Comparison of ENCODE assay signal across 19 cellular contexts in genomic region chr1:161080391-161081150, GRCh38. TPM values are rescaled to one million over a fixed set of nuclear protein-coding genes. Genes with fewer than 3 reads are reported as not detected.
A peak's percentile ranks its signal among the peaks of the same experiment; 100 is the strongest.
DNase-seq lines count a peak whose midpoint lies in the region; ATAC-seq and TF ChIP-seq lines count a peak whose summit lies in the region.
"Had no signal": no experiment of that assay in that cellular context is flagged by ENCODE, and none has a peak within 500 bp of the region (broad histone marks: within the 10 kb centered on the region; RNA-seq: fewer than 3 reads in every experiment).

No MANE protein-coding gene starts in this region.

- DNase-seq in NCI-H146 treated with DMSO at 0.1 percent for 48 hours (lab: John Stamatoyannopoulos, UW; ENCODE audit: unreplicated experiment): peak; percentile 17
- no peak for DNase-seq in NCI-H146 (lab: John Stamatoyannopoulos, UW)
- peak; percentile 44 for DNase-seq in MCF 10A (ENCODE audit: unreplicated experiment)
- DNase-seq in foreskin fibroblast: peak; percentile 45 to 70
- DNase-seq in suprapubic skin (ENCODE audit: low spot score in 2 of 2): no peak
- DNase-seq in NCI-H1105 treated with DMSO at 0.1 percent for 48 hours (lab: John Stamatoyannopoulos, UW): no peak
- no peak for DNase-seq in RKO (ENCODE audit: low spot score)
- DNase-seq: CD4-positive, alpha-beta T cell; hypothalamus; left lung; naive thymus-derived CD8-positive, alpha-beta T cell; NCI-H1048; NCI-H345; stimulated activated CD4-positive, alpha-beta T cell treated with anti-CD3 and anti-CD28 coated beads, Interleukin-2, amount 100 ng/mL, for 24 hours; WERI-Rb-1 had no signal

- no peaks in the 10 kb centered on the region for H3K27me3 ChIP-seq in suprapubic skin
- H3K27me3 ChIP-seq: tibial nerve had no signal

- H3K36me3 ChIP-seq in suprapubic skin: no peaks in the 10 kb centered on the region
- H3K36me3 ChIP-seq: left lung, tibial nerve, WERI-Rb-1 had no signal

- no peaks in the 10 kb centered on the region for H3K36me3 Mint-ChIP-seq in MCF 10A (ENCODE audit: insufficient read depth, unreplicated experiment)
- H3K36me3 Mint-ChIP-seq: naive thymus-derived CD8-positive, alpha-beta T cell had no signal

- intact Hi-C loops in MCF 10A (cut with micrococcal nuclease): loop anchor here (10.0 kb wide), 1 partner anchor 736 kb away; the partner anchor contains the start of genes COPA and NCSTN

- no peak for ATAC-seq in HG03159 (IDR thresholded peaks at IDR 0.05; ENCODE audit: unreplicated experiment)
- ATAC-seq: naive thymus-derived CD8-positive, alpha-beta T cell had no signal

- BruUV-seq in MCF 10A (replicated peaks; lab: Mats Ljungman, UMichigan): no TSS peak

- no peak overlapping the region for H3K4me3 ChIP-seq in foreskin fibroblast (ENCODE audit: low read depth in 1 of 2, low read length in 2 of 2)
- H3K4me3 ChIP-seq in suprapubic skin: no peak overlapping the region
- H3K4me3 ChIP-seq: left lung, tibial nerve had no signal

- no peaks in the 10 kb centered on the region for H3K9me3 Mint-ChIP-seq in MCF 10A (ENCODE audit: unreplicated experiment)
- H3K9me3 Mint-ChIP-seq: CD4-positive, alpha-beta T cell; naive thymus-derived CD8-positive, alpha-beta T cell had no signal

- no peak for TF ChIP-seq POLR2A in suprapubic skin (IDR thresholded peaks at IDR 0.05)

- no peak overlapping the region for H3K4me3 Mint-ChIP-seq in MCF 10A (ENCODE audit: unreplicated experiment)
- H3K4me3 Mint-ChIP-seq: CD4-positive, alpha-beta T cell had no signal

- CTCF ChIA-PET in MCF 10A (lab: Yijun Ruan, JAX): interaction anchor here (0.6 to 7.0 kb wide), 8 partner anchors 7 to 133 kb away, joined by 3 to 47 read pairs (median 3); partner anchors contain the start of gene KLHDC9

- peak overlapping the region; percentile 92 for H3K27ac ChIP-seq in suprapubic skin
- H3K27ac ChIP-seq: 22Rv1, left lung, tibial nerve, WERI-Rb-1 had no signal

- WGBS in suprapubic skin: 83% methylated on average over 7 of the region's 7 CpGs

- H3K27ac Mint-ChIP-seq in MCF 10A (ENCODE audit: low read depth, unreplicated experiment): peak overlapping the region; percentile 52
- H3K27ac Mint-ChIP-seq: CD4-positive, alpha-beta T cell had no signal

- no peaks in the 10 kb centered on the region for H3K9me3 ChIP-seq in suprapubic skin
- H3K9me3 ChIP-seq: left lung, tibial nerve had no signal

- TF ChIP-seq EP300 in suprapubic skin (IDR thresholded peaks at IDR 0.05): no peak

- no peaks in the 10 kb centered on the region for H3K27me3 Mint-ChIP-seq in MCF 10A (ENCODE audit: insufficient read depth, unreplicated experiment)
- H3K27me3 Mint-ChIP-seq: CD4-positive, alpha-beta T cell; naive thymus-derived CD8-positive, alpha-beta T cell had no signal

- POLR2A ChIA-PET in MCF 10A (lab: Yijun Ruan, JAX): interaction anchor here (1.6 to 2.0 kb wide), 3 partner anchors 12 to 34 kb away, joined by 4 to 11 read pairs (median 8); partner anchors contain the start of genes KLHDC9 and USF1

- peaks cover 57% of the 10 kb centered on the region for H3K4me1 ChIP-seq in suprapubic skin
- H3K4me1 ChIP-seq: tibial nerve had no signal

- no peak for TF ChIP-seq CTCF in MCF 10A (IDR thresholded peaks at IDR 0.05; ENCODE audit: unreplicated experiment)
- TF ChIP-seq CTCF in foreskin fibroblast (IDR thresholded peaks at IDR 0.05; ENCODE audit: low read depth, low read length): no peak
- no peak for TF ChIP-seq CTCF in suprapubic skin (IDR thresholded peaks at IDR 0.05)

- peaks cover 67% of the 10 kb centered on the region for H3K4me1 Mint-ChIP-seq in MCF 10A (ENCODE audit: insufficient read depth, unreplicated experiment)

RNA-seq across cellular contexts. Expression of gene NECTIN4, which starts 8.8 kb away (rescaled TPM):
- total RNA-seq in MCF 10A (2022): 7.0 and 11.2 TPM in 2 replicates
- 100 to 1,000 TPM; 126 to 188 (median 164) TPM for total RNA-seq in suprapubic skin
- total RNA-seq: cardiac septum; naive thymus-derived CD8-positive, alpha-beta T cell; tibial nerve had no signal

RNA-seq across cellular contexts. Expression of gene ARHGAP30, which starts 10.9 kb away (rescaled TPM):
- total RNA-seq in MCF 10A (2022) (0.34 and 0.58 TPM in 2 replicates), suprapubic skin (10 to 100 TPM; 12.3 to 46.2 (median 14.5) TPM)

RNA-seq across cellular contexts. Expression of gene KLHDC9, which starts 17.6 kb away (rescaled TPM):
- total RNA-seq in MCF 10A (2022) (not detected in 2 replicates), suprapubic skin (1 to 10 TPM in 3 of 4 donors, not detected in 1; 1.3 to 4.0 (median 1.4) TPM)

RNA-seq across cellular contexts. Expression of gene USF1, which starts 34.8 kb away (rescaled TPM):
- 48.8 and 52.8 TPM in 2 replicates for total RNA-seq in MCF 10A (2022)
- 10 to 100 TPM; 33.9 to 88.7 (median 43.7) TPM for total RNA-seq in suprapubic skin

RNA-seq across cellular contexts. Expression of gene PFDN2, which starts 37.3 kb away (rescaled TPM):
- total RNA-seq in MCF 10A (2022): 514 and 683 TPM in 2 replicates
- total RNA-seq in suprapubic skin: 10 to 100 TPM; 21.3 to 33.9 (median 27.1) TPM

Comparison
In these comparisons a context has a peak if more than half of its experiments do, and no peak if none do; other contexts are left out.
1. DNase-seq: peak in NCI-H146 treated with DMSO at 0.1 percent for 48 hours (single experiment), MCF 10A (single experiment) and foreskin fibroblast (2 of 2); none in NCI-H146 (single experiment), suprapubic skin (0 of 2), NCI-H1105 treated with DMSO at 0.1 percent for 48 hours (single experiment) and RKO (single experiment).
2. RNA of gene NECTIN4, which starts 8.8 kb away (total RNA-seq): 126 to 188 TPM in suprapubic skin; 7.0 to 11.2 TPM in MCF 10A; every median in the first group is over 10 times any median in the second.